In genomic region chr1:210828996-210829596, GRCh38 we compare ENCODE assay signal across 17 cellular contexts.
DNase-seq lines count a peak whose midpoint lies in the region; ATAC-seq and TF ChIP-seq lines count a peak whose summit lies in the region.
"Had no signal": no experiment of that assay in that cellular context is flagged by ENCODE, and none has a peak within 500 bp of the region (broad histone marks: within the 10 kb centered on the region; RNA-seq: fewer than 3 reads in every experiment).

No MANE protein-coding gene starts in this region.

- H3K4me3 ChIP-seq in retinal pigment epithelial cell (ENCODE audit: low read length) = no peak overlapping the region
- H3K4me3 ChIP-seq: SK-N-MC had no signal

- TF ChIP-seq CTCF in retinal pigment epithelial cell (conservative IDR thresholded peaks at IDR 0.05; ENCODE audit: low read depth, low read length) = no peak

- DNase-seq in EL (peak; percentile 27), LHCN-M2 (ENCODE audit: low read depth) (peak; percentile 38), cerebellar cortex (ENCODE audit: low spot score) (peak; percentile 49), retinal pigment epithelial cell (ENCODE audit: low read depth) (peak; percentile 2), ureter (ENCODE audit: low spot score) (no peak)
- DNase-seq: H9, HFFc6, NCI-H1694, NCI-H2081 treated with DMSO at 0.1 percent for 48 hours, NCI-H446 treated with DMSO at 0.1 percent for 48 hours, NCI-H526 treated with DMSO at 0.1 percent for 48 hours, OCI-M1, SHP77, SW 1271 had no signal

- ATAC-seq in GM21786 (IDR thresholded peaks at IDR 0.05; ENCODE audit: unreplicated experiment) = no peak
- ATAC-seq in HG02610 (IDR thresholded peaks at IDR 0.05; ENCODE audit: unreplicated experiment) = no peak
